In the genomic region with DNA sequence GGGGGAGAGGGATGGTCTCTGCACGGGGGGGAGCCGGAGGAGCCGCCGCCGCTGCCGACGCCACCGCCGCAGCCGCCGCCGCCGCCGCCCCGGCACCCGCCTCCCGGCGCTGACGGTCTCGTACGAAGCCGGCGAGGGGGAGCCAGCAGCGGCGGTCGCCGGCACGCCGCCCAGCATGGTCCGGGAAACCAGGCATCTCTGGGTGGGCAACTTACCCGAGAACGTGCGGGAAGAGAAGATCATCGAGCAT, we compare ENCODE assay signal across 1 cellular context.
TF ChIP-seq lines count a peak whose summit lies in the region.

No MANE protein-coding gene starts in this region.

TF ChIP-seq in HCT116, 20 proteins besides CTCF, POLR2A, EP300 and RAD21 (continued from another document):
- TF ChIP-seq REST (IDR thresholded peaks at IDR 0.05; ENCODE audit: low read depth) (no peak), SIN3A (IDR thresholded peaks at IDR 0.05; ENCODE audit: low read depth) (no peak), SRF (IDR thresholded peaks at IDR 0.05; ENCODE audit: low read depth) (no peak), EGR1 (IDR thresholded peaks at IDR 0.05; ENCODE audit: low read depth) (no peak), ZFX (IDR thresholded peaks at IDR 0.05) (no peak), CEBPB (IDR thresholded peaks at IDR 0.05; ENCODE audit: low read depth) (no peak), SP1 (IDR thresholded peaks at IDR 0.05; ENCODE audit: low read depth) (no peak), ATF3 (IDR thresholded peaks at IDR 0.05) (no peak), CBX3 (IDR thresholded peaks at IDR 0.05; ENCODE audit: low read depth) (no peak), EZH2phosphoT487 (IDR thresholded peaks at IDR 0.05; ENCODE audit: borderline replicate concordance) (no peak), YY1 (IDR thresholded peaks at IDR 0.05; ENCODE audit: extremely low read depth, insufficient replicate concordance, low read depth, low read length) (no peak), ZNF274 (IDR thresholded peaks at IDR 0.05; ENCODE audit: low read depth, low read length) (no peak)
